9 cellular contexts compared by ENCODE assay signal in genomic region chr21:45818276-45818903, GRCh38.
DNase-seq lines count a peak whose midpoint lies in the region; TF ChIP-seq lines count a peak whose summit lies in the region.
"Had no signal": no experiment of that assay in that cellular context is flagged by ENCODE, and none has a peak within 500 bp of the region (broad histone marks: within the 10 kb centered on the region; RNA-seq: fewer than 3 reads in every experiment).

No MANE protein-coding gene starts in this region.

- no peaks in the 10 kb centered on the region for H3K9me3 Mint-ChIP-seq in activated CD4-positive, alpha-beta T cell treated with anti-CD3 and anti-CD28 coated beads, Interleukin-2, amount 10 ng/mL, durations not matched to agents 24 days and 14 days

- WGBS in sigmoid colon, 2 donors, result 72 to 81% methylated on average over 11 of the region's 11 CpGs
- WGBS in transverse colon (ENCODE audit: low coverage in 1 of 2), 2 donors, result 71 to 72% methylated on average over 2 to 11 of the region's 11 CpGs
- 67 to 74% (median 68%) methylated on average over 11 of the region's 11 CpGs for WGBS in stomach, 5 donors

- TF ChIP-seq POLR2A in sigmoid colon (IDR thresholded peaks at IDR 0.05) (no peak), transverse colon (IDR thresholded peaks at IDR 0.05) (no peak), stomach (IDR thresholded peaks at IDR 0.05) (no peak)

- no peak for TF ChIP-seq EP300 in sigmoid colon (IDR thresholded peaks at IDR 0.05)
- TF ChIP-seq EP300 in transverse colon (IDR thresholded peaks at IDR 0.05; ENCODE audit: low read depth), result no peak
- TF ChIP-seq EP300 in stomach (IDR thresholded peaks at IDR 0.05), result no peak

- H3K27me3 ChIP-seq in adipocyte (replicated peaks; ENCODE audit: control insufficient read depth, insufficient read depth, low read length), result no peaks in the 10 kb centered on the region
- H3K27me3 ChIP-seq in sigmoid colon, result peaks cover 0 to 4% (median 0%) of the 10 kb centered on the region in 3 donors
- H3K27me3 ChIP-seq in transverse colon, result no peaks in the 10 kb centered on the region
- peaks cover 0 to 26% (median 0%) of the 10 kb centered on the region in 3 donors for H3K27me3 ChIP-seq in stomach
- H3K27me3 ChIP-seq: BE2C had no signal

- intact Hi-C loops in activated CD4-positive, alpha-beta T cell treated with anti-CD3 and anti-CD28 coated beads, Interleukin-2, amount 10 ng/mL, durations not matched to agents 24 days and 14 days (cut with micrococcal nuclease), result loop anchor here (1.0 to 5.0 kb wide), 6 partner anchors 51 to 666 kb away; partner anchors contain the start of genes C21orf58, PCBP3 and PCNT
- intact Hi-C loops in sigmoid colon (cut with DNase I), result no loop called here
- intact Hi-C loops in transverse colon (cut with DNase I; ENCODE audit: low total_unique reads), result no loop called here
- intact Hi-C loops in stomach (cut with DNase I; ENCODE audit: low total_unique reads), result no loop called here

- peaks cover 40% of the 10 kb centered on the region for H3K4me1 Mint-ChIP-seq in activated CD4-positive, alpha-beta T cell treated with anti-CD3 and anti-CD28 coated beads, Interleukin-2, amount 10 ng/mL, durations not matched to agents 24 days and 14 days

- peak overlapping the region; percentile 92 for H3K27ac Mint-ChIP-seq in activated CD4-positive, alpha-beta T cell treated with anti-CD3 and anti-CD28 coated beads, Interleukin-2, amount 10 ng/mL, durations not matched to agents 24 days and 14 days

- in situ Hi-C loops in transverse colon (cut with MboI; ENCODE audit: low pct_ligation_motif_present in 1 of 4, low pct_unique_long_range_greater_than_20kb in 1 of 4, low sequenced_read_pairs in 3 of 4), result loop anchor here in 3 of 4 donors (10.0 to 25.0 kb wide), 2 partner anchors 254 to 256 kb away; no protein-coding TSS in a partner anchor

- H3K4me3 Mint-ChIP-seq in activated CD4-positive, alpha-beta T cell treated with anti-CD3 and anti-CD28 coated beads, Interleukin-2, amount 10 ng/mL, durations not matched to agents 24 days and 14 days, result peak overlapping the region; percentile 57

- H3K36me3 ChIP-seq in adipocyte (ENCODE audit: control insufficient read depth, insufficient read depth, low read length, severe bottlenecking), result no peaks in the 10 kb centered on the region
- no peaks in the 10 kb centered on the region for H3K36me3 ChIP-seq in sigmoid colon
- no peaks in the 10 kb centered on the region for H3K36me3 ChIP-seq in transverse colon
- H3K36me3 ChIP-seq in stomach, result no peaks in the 10 kb centered on the region
- H3K36me3 ChIP-seq: BE2C had no signal

- H3K36me3 Mint-ChIP-seq in activated CD4-positive, alpha-beta T cell treated with anti-CD3 and anti-CD28 coated beads, Interleukin-2, amount 10 ng/mL, durations not matched to agents 24 days and 14 days (ENCODE audit: low read depth), result peaks cover 6% of the 10 kb centered on the region

- H3K4me3 ChIP-seq in adipocyte (ENCODE audit: low read length) (peak overlapping the region; percentile 19), sigmoid colon (no peak overlapping the region), transverse colon (no peak overlapping the region), stomach (no peak overlapping the region)

- peak; percentile 78 for DNase-seq in activated CD4-positive, alpha-beta T cell treated with anti-CD3 and anti-CD28 coated beads, Interleukin-2, amount 10 ng/mL, durations not matched to agents 24 days and 14 days
- no peak for DNase-seq in activated CD4-positive, alpha-beta T cell treated with anti-CD3 and anti-CD28 coated beads for 4 hours
- DNase-seq in NCI-H226, result peak; percentile 51
- DNase-seq in adipocyte (ENCODE audit: low read depth), result peak; percentile 72
- peak; percentile 55 for DNase-seq in sigmoid colon
- DNase-seq in transverse colon, result no peak
- no peak for DNase-seq in stomach
- no peak for DNase-seq in HUDEP-2 (lab: John Stamatoyannopoulos, UW; ENCODE audit: unreplicated experiment in 76 of 76)
- DNase-seq: BE2C had no signal

- H3K27ac ChIP-seq in sigmoid colon (no peak overlapping the region), transverse colon (no peak overlapping the region), stomach (no peak overlapping the region)

- H3K4me1 ChIP-seq in adipocyte (ENCODE audit: control insufficient read depth, insufficient read depth, low read length) (peaks cover 26% of the 10 kb centered on the region), sigmoid colon (peaks cover 0 to 15% (median 5%) of the 10 kb centered on the region in 4 donors), transverse colon (peaks cover 0 to 4% (median 0%) of the 10 kb centered on the region in 4 donors), stomach (peaks cover 0 to 20% (median 3%) of the 10 kb centered on the region in 4 donors)

- no peak overlapping the region for H3K9ac ChIP-seq in adipocyte (ENCODE audit: low read length)

- H3K9me3 ChIP-seq in adipocyte (ENCODE audit: control insufficient read depth, low read length) (no peaks in the 10 kb centered on the region), sigmoid colon (peaks cover 0 to 2% (median 0%) of the 10 kb centered on the region in 4 donors), transverse colon (no peaks in the 10 kb centered on the region), stomach (no peaks in the 10 kb centered on the region)
- H3K9me3 ChIP-seq: BE2C had no signal

- TF ChIP-seq CTCF in sigmoid colon (IDR thresholded peaks at IDR 0.05) (no peak), transverse colon (IDR thresholded peaks at IDR 0.05) (no peak), stomach (IDR thresholded peaks at IDR 0.05) (no peak)

- H3K27me3 Mint-ChIP-seq in activated CD4-positive, alpha-beta T cell treated with anti-CD3 and anti-CD28 coated beads, Interleukin-2, amount 10 ng/mL, durations not matched to agents 24 days and 14 days, result no peaks in the 10 kb centered on the region

Comparison
In these comparisons a context has a peak if more than half of its experiments do, and no peak if none do; other contexts are left out.
1. DNase-seq: peak in activated CD4-positive, alpha-beta T cell treated with anti-CD3 and anti-CD28 coated beads, Interleukin-2, amount 10 ng/mL, durations not matched to agents 24 days and 14 days (single experiment), NCI-H226 (single experiment), adipocyte (single experiment) and sigmoid colon (single experiment); none in activated CD4-positive, alpha-beta T cell treated with anti-CD3 and anti-CD28 coated beads for 4 hours (0 of 2), transverse colon (single experiment), stomach (single experiment) and HUDEP-2 (0 of 76).